In genomic region chr4:14176613-14177012, GRCh38 we compare ENCODE assay signal across 18 cellular contexts.
"Had no signal": no experiment of that assay in that cellular context is flagged by ENCODE, and none has a peak within 500 bp of the region (broad histone marks: within the 10 kb centered on the region; RNA-seq: fewer than 3 reads in every experiment).

No MANE protein-coding gene starts in this region.

- H3K27ac Mint-ChIP-seq: activated T-helper 1 cell treated with anti-CD3 and anti-CD28 coated beads, Interleukin-12 subunit alpha, Interleukin-12 subunit beta, Interleukin-2, Interleukin-4 antibody, amounts not matched to agents 30 ng/mL and 10 ng/mL and 1 ng/mL, durations not matched to agents 14 hours and 24 hours and 36 hours had no signal

- H3K27me3 ChIP-seq: brain microvascular endothelial cell, gastrocnemius medialis, heart left ventricle, transverse colon had no signal

- H3K4me3 ChIP-seq: gastrocnemius medialis, heart left ventricle, transverse colon had no signal

- ATAC-seq: activated CD4-positive, CD25-positive, alpha-beta regulatory T cell treated with anti-CD3 and anti-CD28 coated beads, Interleukin-2, amount 50 U/mL, for 24 hours; gastrocnemius medialis; heart left ventricle; left lobe of liver; stimulated activated naive CD8-positive, alpha-beta T cell treated with anti-CD3 and anti-CD28 coated beads, Interleukin-15, Interleukin-2, amounts not matched to agents 100 U/mL and 50 U/mL, for 24 hours had no signal

- H3K4me3 Mint-ChIP-seq: activated naive CD8-positive, alpha-beta T cell treated with anti-CD3 and anti-CD28 coated beads, Interleukin-2, amount 10 ng/mL, durations not matched to agents 7 days and 5 days; nephron; T-helper 2 cell treated with Interferon-gamma antibody and Interleukin-4, amounts not matched to agents 5 μg/mL and 100 μg/mL, for 36 hours had no signal

- H3K4me1 ChIP-seq: gastrocnemius medialis had no signal

- H3K27ac ChIP-seq: brain microvascular endothelial cell, gastrocnemius medialis had no signal

- H3K9me3 ChIP-seq: gastrocnemius medialis, heart left ventricle, transverse colon had no signal

- H3K36me3 ChIP-seq: brain microvascular endothelial cell, gastrocnemius medialis, heart left ventricle, transverse colon had no signal

- H3K9me3 Mint-ChIP-seq: activated T-helper 1 cell treated with anti-CD3 and anti-CD28 coated beads, Interleukin-12 subunit alpha, Interleukin-12 subunit beta, Interleukin-2, Interleukin-4 antibody, amounts not matched to agents 30 ng/mL and 10 ng/mL and 1 ng/mL, durations not matched to agents 14 hours and 24 hours and 36 hours; nephron; T-helper 2 cell treated with Interferon-gamma antibody and Interleukin-4, amounts not matched to agents 5 μg/mL and 100 μg/mL, for 36 hours had no signal

- H3K27me3 Mint-ChIP-seq: activated naive CD8-positive, alpha-beta T cell treated with anti-CD3 and anti-CD28 coated beads, Interleukin-2, amount 10 ng/mL, durations not matched to agents 7 days and 5 days had no signal

- DNase-seq: activated naive CD8-positive, alpha-beta T cell treated with anti-CD3 and anti-CD28 coated beads, Interleukin-2, amount 10 ng/mL, durations not matched to agents 7 days and 5 days; anterior cingulate cortex; brain microvascular endothelial cell; cortex of kidney; effector CD8-positive, alpha-beta T cell; gastrocnemius medialis; heart left ventricle; islet precursor cell; nucleus accumbens; posterior cingulate gyrus; retina; stimulated activated naive CD8-positive, alpha-beta T cell treated with anti-CD3 and anti-CD28 coated beads, Interleukin-15, Interleukin-2, amounts not matched to agents 100 U/mL and 50 U/mL, for 24 hours; transverse colon had no signal
